Comparison of ENCODE assay signal across 8 cellular contexts in the genomic region with DNA sequence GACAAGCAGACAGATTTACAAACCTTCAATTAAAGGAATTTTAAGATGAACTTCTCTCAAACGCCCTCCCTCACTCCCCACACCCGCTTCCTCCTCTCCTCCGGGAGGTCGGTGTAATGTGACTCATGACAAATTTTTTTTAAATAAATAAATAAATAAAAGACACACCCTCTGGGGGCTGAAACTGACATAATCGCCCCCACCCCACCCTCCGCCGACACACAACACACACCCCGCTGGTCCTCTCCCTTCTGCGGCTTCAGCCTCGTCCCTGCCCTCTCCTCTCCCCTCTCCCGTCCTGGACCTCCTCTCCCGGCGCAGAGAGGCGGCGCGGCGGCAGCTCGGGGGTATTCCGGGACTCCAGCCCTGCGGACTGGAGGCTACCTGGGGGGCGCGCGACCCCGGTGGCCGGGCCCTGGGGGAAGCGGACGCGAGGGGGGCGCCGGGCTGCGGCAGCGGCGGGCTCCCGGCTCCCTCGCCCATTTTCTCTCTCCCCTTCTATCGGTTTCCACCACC. TPM values are rescaled to one million over a fixed set of nuclear protein-coding genes. Genes with fewer than 3 reads are reported as not detected.
DNase-seq lines count a peak whose midpoint lies in the region; ATAC-seq and TF ChIP-seq lines count a peak whose summit lies in the region.

No MANE protein-coding gene starts in this region.

- no peak for TF ChIP-seq EP300 in transverse colon (IDR thresholded peaks at IDR 0.05; ENCODE audit: low read depth)

- no peaks in the 10 kb centered on the region for H3K9me3 ChIP-seq in cardiac muscle cell (ENCODE audit: low read depth)
- H3K9me3 ChIP-seq in transverse colon = no peaks in the 10 kb centered on the region

- WGBS in transverse colon (ENCODE audit: low coverage in 1 of 2), 2 donors = 0% methylated on average over 8 to 20 of the region's 36 CpGs

- in situ Hi-C loops in SK-MEL-5 (cut with HindIII; ENCODE audit: low pct_unique_long_range_greater_than_20kb, low sequenced_read_pairs) (no loop called here), transverse colon (cut with MboI; ENCODE audit: low pct_ligation_motif_present in 1 of 4, low pct_unique_long_range_greater_than_20kb in 1 of 4, low sequenced_read_pairs in 3 of 4) (loop anchor here in 1 of 4 donors (25.0 kb wide), 1 partner anchor 123 kb away; no protein-coding TSS in a partner anchor)

- CTCF ChIA-PET in AG04449 (lab: Yijun Ruan, JAX) = interaction anchor here (1.6 to 3.0 kb wide), 5 partner anchors 11 to 128 kb away, joined by 4 to 38 read pairs (median 10); no protein-coding TSS in a partner anchor

- POLR2A ChIA-PET in AG04449 (lab: Yijun Ruan, JAX) = interaction anchor here (0.6 to 0.7 kb wide), 2 partner anchors 135 to 163 kb away, joined by 3 read pairs; no protein-coding TSS in a partner anchor

- H3K27me3 ChIP-seq in cardiac muscle cell (no peaks in the 10 kb centered on the region), transverse colon (no peaks in the 10 kb centered on the region)

- peak overlapping the region; percentile 98 for H3K27ac Mint-ChIP-seq in activated naive CD8-positive, alpha-beta T cell treated with anti-CD3 and anti-CD28 coated beads for 36 hours

- no peaks in the 10 kb centered on the region for H3K9me3 Mint-ChIP-seq in activated naive CD8-positive, alpha-beta T cell treated with anti-CD3 and anti-CD28 coated beads for 36 hours

- peak overlapping the region; percentile 94 for H3K27ac ChIP-seq in cardiac muscle cell
- peak overlapping the region; percentile 97 to 99 (median 98) for H3K27ac ChIP-seq in transverse colon

- peak overlapping the region; percentile 85 for H3K4me3 ChIP-seq in AG04449 (ENCODE audit: low read depth, low read length)
- H3K4me3 ChIP-seq in cardiac muscle cell = peak overlapping the region; percentile 94
- H3K4me3 ChIP-seq in transverse colon = peak overlapping the region; percentile 74 to 98 (median 90)

- peak overlapping the region; percentile 96 for H3K4me3 Mint-ChIP-seq in activated naive CD8-positive, alpha-beta T cell treated with anti-CD3 and anti-CD28 coated beads for 36 hours

- ATAC-seq in GM18868 (IDR thresholded peaks at IDR 0.05; ENCODE audit: unreplicated experiment) (peak; percentile 15), HG03354 (IDR thresholded peaks at IDR 0.05; ENCODE audit: poor library complexity, severe bottlenecking, unreplicated experiment) (peak; percentile 23)

- intact Hi-C loops in posterior cingulate gyrus (cut with DNase I) = loop anchor here (2.0 to 5.0 kb wide), 4 partner anchors 163 to 381 kb away; a partner anchor contains a TSS
- intact Hi-C loops in transverse colon (cut with DNase I; ENCODE audit: low total_unique reads) = no loop called here

- TF ChIP-seq CTCF in AG04449 (IDR thresholded peaks at IDR 0.05; ENCODE audit: insufficient read depth, low read length, missing control alignments) = no peak
- TF ChIP-seq CTCF in cardiac muscle cell (IDR thresholded peaks at IDR 0.05; ENCODE audit: low read depth, low read length) = no peak
- no peak for TF ChIP-seq CTCF in transverse colon (IDR thresholded peaks at IDR 0.05)

- H3K27me3 Mint-ChIP-seq in activated naive CD8-positive, alpha-beta T cell treated with anti-CD3 and anti-CD28 coated beads for 36 hours = peaks cover 10% of the 10 kb centered on the region

- DNase-seq in AG04449 (ENCODE audit: low read depth, low spot score) (peak; percentile 23), SK-MEL-5 (ENCODE audit: low read depth, low spot score) (peak; percentile 48), cardiac muscle cell (ENCODE audit: low read depth in 1 of 2, low spot score in 1 of 2) (peak; percentile 72), posterior cingulate gyrus (peak in 9 of 10 donors; percentile 12 to 89 (median 32)), transverse colon (peak; percentile 56)
- DNase-seq in activated naive CD8-positive, alpha-beta T cell treated with anti-CD3 and anti-CD28 coated beads for 36 hours = no peak

- no peaks in the 10 kb centered on the region for H3K36me3 Mint-ChIP-seq in activated naive CD8-positive, alpha-beta T cell treated with anti-CD3 and anti-CD28 coated beads for 36 hours

- no peaks in the 10 kb centered on the region for H3K36me3 ChIP-seq in cardiac muscle cell
- H3K36me3 ChIP-seq in transverse colon = no peaks in the 10 kb centered on the region

- TF ChIP-seq POLR2A in transverse colon (IDR thresholded peaks at IDR 0.05) = no peak

- peaks cover 34% of the 10 kb centered on the region for H3K4me1 Mint-ChIP-seq in activated naive CD8-positive, alpha-beta T cell treated with anti-CD3 and anti-CD28 coated beads for 36 hours

- peaks cover 16% of the 10 kb centered on the region for H3K4me1 ChIP-seq in cardiac muscle cell (ENCODE audit: low read depth)
- peaks cover 2 to 52% (median 25%) of the 10 kb centered on the region in 4 donors for H3K4me1 ChIP-seq in transverse colon

RNA-seq across cellular contexts. Expression of a gene that starts 0.7 kb away (rescaled TPM):
- total RNA-seq in SK-MEL-5 (2014; rRNA removed; shearing (Covaris generic)) = 38.9 and 44.4 TPM in 2 replicates
- 28.2 and 33.5 TPM in 2 replicates for polyA plus RNA-seq in SK-MEL-5 (2015; cell fraction: cytosol; rRNA removed)
- 21.3 and 21.8 TPM in 2 replicates for polyA plus RNA-seq in SK-MEL-5 (2015; cell fraction: nucleus; rRNA removed)
- 10 to 100 TPM; 31.4 to 31.7 TPM for total RNA-seq in activated naive CD8-positive, alpha-beta T cell treated with anti-CD3 and anti-CD28 coated beads for 36 hours
- total RNA-seq in cardiac muscle cell = 38.0 and 38.7 TPM in 2 replicates
- polyA plus RNA-seq in cardiac muscle cell = 36.8 and 56.4 TPM in 2 replicates
- total RNA-seq in transverse colon = 10 to 100 TPM; 29.9 to 54.5 (median 47.8) TPM
